ENCODE assay signal across 8 cellular contexts in genomic region chr7:101138149-101138870, GRCh38. TPM values are rescaled to one million over a fixed set of nuclear protein-coding genes. Genes with fewer than 3 reads are reported as not detected.
DNase-seq lines count a peak whose midpoint lies in the region; ATAC-seq, FAIRE-seq and TF ChIP-seq lines count a peak whose summit lies in the region.

No MANE protein-coding gene starts in this region.

- peak overlapping the region; percentile 88 for H3K27ac ChIP-seq in HUES6 (ENCODE audit: low read depth, low read length)
- H3K27ac ChIP-seq in prostate gland: no peak overlapping the region

- peak; percentile 62 to 66 (median 64) for TF ChIP-seq CTCF in prostate gland (IDR thresholded peaks at IDR 0.05)

- H3K36me3 ChIP-seq in HUES6 (ENCODE audit: control insufficient read depth, insufficient read depth, low read length): peaks cover 8% of the 10 kb centered on the region; the same call in 1 of the 2 replicates
- no peaks in the 10 kb centered on the region for H3K36me3 ChIP-seq in prostate gland

- 13% methylated on average over 17 of the region's 17 CpGs for WGBS in prostate gland

- TF ChIP-seq POLR2A in prostate gland (IDR thresholded peaks at IDR 0.05): no peak

- H3K4me3 ChIP-seq in HUES6 (ENCODE audit: low read depth, low read length) (peak overlapping the region; percentile 31; the same call in 1 of the 2 replicates), prostate gland (no peak overlapping the region)

- intact Hi-C loops in prostate gland (cut with DNase I): loop anchor here (2.0 kb wide), 1 partner anchor 44 kb away; no protein-coding TSS in a partner anchor

- H3K27me3 ChIP-seq in HUES6 (ENCODE audit: control insufficient read depth, insufficient read depth, low read length): no peaks in the 10 kb centered on the region
- H3K27me3 ChIP-seq in prostate gland (replicated peaks; ENCODE audit: insufficient read depth): no peaks in the 10 kb centered on the region

- DNase-seq in AML-193 (lab: John Stamatoyannopoulos, UW) (peak; percentile 76 to 82), SIG-M5 (lab: John Stamatoyannopoulos, UW) (peak; percentile 76), glomerular visceral epithelial cell (ENCODE audit: extremely low spot score) (peak; percentile 95), prostate gland (ENCODE audit: low spot score) (peak; percentile 43), urothelium cell line (ENCODE audit: low spot score) (peak; percentile 95)
- DNase-seq in activated gamma-delta T cell treated with anti-CD3 and anti-CD28 coated beads, Interleukin-2, amount 50 U/mL, for 16 hours (ENCODE audit: low read depth): peak; percentile 82

- peak; percentile 94 for FAIRE-seq in urothelium cell line (lab: Jason Lieb, UNC)

- H3K4me1 ChIP-seq in HUES6 (ENCODE audit: control insufficient read depth, insufficient read depth, low read length) (peaks cover 29% of the 10 kb centered on the region), prostate gland (replicated peaks) (no peaks in the 10 kb centered on the region)

- peak overlapping the region; percentile 89 for H3K9ac ChIP-seq in HUES6 (ENCODE audit: low read length)

- H3K9me3 ChIP-seq in HUES6 (ENCODE audit: control insufficient read depth, insufficient read depth, low read depth, low read length) (no peaks in the 10 kb centered on the region), prostate gland (no peaks in the 10 kb centered on the region)

- peak; percentile 78 for ATAC-seq in GM19043 (IDR thresholded peaks at IDR 0.05; ENCODE audit: low read depth, unreplicated experiment)

RNA-seq across cellular contexts. Expression of gene SERPINE1, which starts 11.4 kb away (rescaled TPM):
- total RNA-seq in prostate gland: 10 to 100 TPM in 1 of 2 donors, 1 to 10 TPM in 1; 3.7 to 24.4 TPM

RNA-seq across cellular contexts. Expression of gene AP1S1, which starts 16.0 kb away (rescaled TPM):
- total RNA-seq in prostate gland: 10 to 100 TPM; 47.2 to 90.0 TPM

RNA-seq across cellular contexts. Expression of gene VGF, which starts 27.1 kb away (rescaled TPM):
- total RNA-seq in prostate gland: under 1 TPM; 0.14 to 0.68 TPM

RNA-seq across cellular contexts. Expression of gene NAT16, which starts 41.8 kb away (rescaled TPM):
- total RNA-seq in prostate gland: not detected

RNA-seq across cellular contexts. Expression of gene TRIM56, which starts 53.0 kb away (rescaled TPM):
- total RNA-seq in prostate gland: 10 to 100 TPM; 32.0 to 36.1 TPM

Comparison
In these comparisons a context has a peak if more than half of its experiments do, and no peak if none do; other contexts are left out.
1. DNase-seq: peak in every context shown above with its lines; median percentile 95 in glomerular visceral epithelial cell; 95 in urothelium cell line; 82 in activated gamma-delta T cell treated with anti-CD3 and anti-CD28 coated beads, Interleukin-2, amount 50 U/mL, for 16 hours; 79 in AML-193; 76 in SIG-M5; 43 in prostate gland.